In genomic region chr1:244655186-244655585, GRCh38 we compare ENCODE assay signal across 2 cellular contexts.
TF ChIP-seq lines count a peak whose summit lies in the region.

No MANE protein-coding gene starts in this region.

TF ChIP-seq in neural cell, 6 proteins besides CTCF, POLR2A, EP300 and RAD21:
- TF ChIP-seq POLR2AphosphoS5 (IDR thresholded peaks at IDR 0.05) (no peak), TAF1 (IDR thresholded peaks at IDR 0.05; ENCODE audit: low read depth) (no peak), REST (IDR thresholded peaks at IDR 0.05; ENCODE audit: borderline replicate concordance) (no peak), SMC3 (conservative IDR thresholded peaks at IDR 0.05; ENCODE audit: poor library complexity) (no peak), MXI1 (conservative IDR thresholded peaks at IDR 0.05; ENCODE audit: poor library complexity, severe bottlenecking) (no peak), EZH2 (IDR thresholded peaks at IDR 0.05; ENCODE audit: borderline replicate concordance, insufficient read depth, low read length, poor library complexity, severe bottlenecking) (no peak)

TF ChIP-seq in WTC11, 78 proteins besides CTCF, POLR2A, EP300 and RAD21:
- no peak for TF ChIP-seq E2F1 (CRISPR knock-in tag; IDR thresholded peaks at IDR 0.05)
